In the genomic region with DNA sequence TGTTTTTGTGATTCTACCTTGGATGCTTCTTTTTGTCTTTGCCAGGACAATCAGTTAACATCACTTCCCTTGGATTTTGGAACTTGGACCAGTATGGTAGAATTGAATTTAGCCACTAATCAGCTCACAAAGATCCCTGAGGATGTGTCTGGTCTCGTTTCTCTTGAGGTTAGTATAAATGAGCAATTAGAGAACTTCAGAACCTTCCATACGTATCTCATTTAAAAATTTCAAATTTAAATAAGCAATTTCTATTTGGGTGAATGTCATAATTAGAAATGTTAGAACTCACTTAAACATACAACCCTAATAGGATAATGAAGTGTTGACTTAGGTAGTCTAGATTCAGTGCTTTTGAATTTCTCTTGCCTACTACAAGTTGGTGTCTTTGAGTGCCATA, we compare ENCODE assay signal across 1 cellular context.
TF ChIP-seq lines count a peak whose summit lies in the region.

No MANE protein-coding gene starts in this region.

TF ChIP-seq in HEK293, 187 proteins besides CTCF, POLR2A, EP300 and RAD21 (continued from another document):
- TF ChIP-seq, protein P1, sequence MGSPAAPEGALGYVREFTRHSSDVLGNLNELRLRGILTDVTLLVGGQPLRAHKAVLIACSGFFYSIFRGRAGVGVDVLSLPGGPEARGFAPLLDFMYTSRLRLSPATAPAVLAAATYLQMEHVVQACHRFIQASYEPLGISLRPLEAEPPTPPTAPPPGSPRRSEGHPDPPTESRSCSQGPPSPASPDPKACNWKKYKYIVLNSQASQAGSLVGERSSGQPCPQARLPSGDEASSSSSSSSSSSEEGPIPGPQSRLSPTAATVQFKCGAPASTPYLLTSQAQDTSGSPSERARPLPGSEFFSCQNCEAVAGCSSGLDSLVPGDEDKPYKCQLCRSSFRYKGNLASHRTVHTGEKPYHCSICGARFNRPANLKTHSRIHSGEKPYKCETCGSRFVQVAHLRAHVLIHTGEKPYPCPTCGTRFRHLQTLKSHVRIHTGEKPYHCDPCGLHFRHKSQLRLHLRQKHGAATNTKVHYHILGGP (tag by site-specific recombination; IDR thresholded peaks at IDR 0.05): no peak
- TF ChIP-seq TRIM28 (IDR thresholded peaks at IDR 0.05; ENCODE audit: borderline replicate concordance, low read length): no peak
